ENCODE assay signal across 1 cellular context in the genomic region with DNA sequence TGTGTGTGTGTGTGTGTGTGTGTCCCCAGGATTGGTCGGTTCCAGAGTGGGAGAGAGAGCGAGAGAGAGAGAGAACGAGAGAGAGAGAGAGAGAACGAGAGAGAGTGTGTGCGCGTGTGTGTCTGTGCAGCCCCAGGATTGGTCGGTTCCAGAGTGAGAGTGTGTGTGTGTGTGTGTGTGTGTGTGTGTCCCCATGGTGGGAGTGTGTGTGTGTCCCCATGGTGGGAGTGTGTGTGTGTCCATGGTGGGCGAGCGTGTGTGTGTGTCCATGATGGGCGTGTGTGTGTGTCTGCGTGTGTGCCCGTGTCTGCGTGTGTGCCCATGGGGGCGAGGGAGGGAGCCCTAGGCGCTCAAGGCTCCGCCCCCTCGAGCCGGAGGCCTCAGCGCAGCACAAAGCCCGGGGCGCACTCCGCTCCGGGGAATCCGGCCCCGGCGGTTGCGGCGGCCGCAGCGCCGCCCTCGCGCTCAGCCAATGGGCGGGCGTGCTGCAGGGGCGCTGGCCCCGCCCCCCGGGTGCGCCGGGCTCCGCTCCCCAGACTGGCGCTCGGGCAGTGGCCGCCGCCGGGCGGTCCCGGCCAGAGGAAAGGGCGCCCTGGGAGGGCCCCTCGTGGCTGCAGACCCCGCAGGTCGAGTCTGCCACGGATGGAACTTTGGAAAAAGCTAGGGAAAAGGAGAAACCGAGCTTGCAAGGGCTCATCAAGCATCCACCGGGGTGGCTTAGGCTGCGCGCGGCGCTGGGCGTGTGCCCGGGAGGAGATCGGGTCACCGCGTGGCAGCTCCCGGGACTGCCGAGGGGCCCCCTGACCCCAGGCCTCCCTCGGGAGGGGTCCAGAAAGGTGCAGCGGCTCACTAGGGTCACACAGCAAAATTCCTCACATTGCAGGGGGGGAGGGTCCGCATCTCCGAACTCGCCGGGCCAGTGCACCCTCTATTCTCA.
TF ChIP-seq lines count a peak whose summit lies in the region.

No MANE protein-coding gene starts in this region.

TF ChIP-seq in HepG2, 621 proteins besides CTCF, POLR2A, EP300 and RAD21 (continued from another document and continues in another):
- TF ChIP-seq ZNF362 (CRISPR knock-in tag; IDR thresholded peaks at IDR 0.05; ENCODE audit: borderline replicate concordance) = no peak
- TF ChIP-seq MTERF4 (CRISPR knock-in tag; IDR thresholded peaks at IDR 0.05) = no peak
- 0 out of 2 replicates have a peak, but pooled peaks have one; percentile 18 for TF ChIP-seq NBN (conservative IDR thresholded peaks at IDR 0.05)
- TF ChIP-seq ZNF660 (CRISPR knock-in tag; IDR thresholded peaks at IDR 0.05; ENCODE audit: borderline replicate concordance, low read depth) = no peak
- TF ChIP-seq ZNF224 (CRISPR knock-in tag; IDR thresholded peaks at IDR 0.05) = no peak
- TF ChIP-seq ZUFSP (CRISPR knock-in tag; IDR thresholded peaks at IDR 0.05; ENCODE audit: borderline replicate concordance) = no peak
- TF ChIP-seq IRF2 (CRISPR knock-in tag; IDR thresholded peaks at IDR 0.05) = peak; percentile 47; the same call in 1 of the 2 replicates
- TF ChIP-seq, protein P1, sequence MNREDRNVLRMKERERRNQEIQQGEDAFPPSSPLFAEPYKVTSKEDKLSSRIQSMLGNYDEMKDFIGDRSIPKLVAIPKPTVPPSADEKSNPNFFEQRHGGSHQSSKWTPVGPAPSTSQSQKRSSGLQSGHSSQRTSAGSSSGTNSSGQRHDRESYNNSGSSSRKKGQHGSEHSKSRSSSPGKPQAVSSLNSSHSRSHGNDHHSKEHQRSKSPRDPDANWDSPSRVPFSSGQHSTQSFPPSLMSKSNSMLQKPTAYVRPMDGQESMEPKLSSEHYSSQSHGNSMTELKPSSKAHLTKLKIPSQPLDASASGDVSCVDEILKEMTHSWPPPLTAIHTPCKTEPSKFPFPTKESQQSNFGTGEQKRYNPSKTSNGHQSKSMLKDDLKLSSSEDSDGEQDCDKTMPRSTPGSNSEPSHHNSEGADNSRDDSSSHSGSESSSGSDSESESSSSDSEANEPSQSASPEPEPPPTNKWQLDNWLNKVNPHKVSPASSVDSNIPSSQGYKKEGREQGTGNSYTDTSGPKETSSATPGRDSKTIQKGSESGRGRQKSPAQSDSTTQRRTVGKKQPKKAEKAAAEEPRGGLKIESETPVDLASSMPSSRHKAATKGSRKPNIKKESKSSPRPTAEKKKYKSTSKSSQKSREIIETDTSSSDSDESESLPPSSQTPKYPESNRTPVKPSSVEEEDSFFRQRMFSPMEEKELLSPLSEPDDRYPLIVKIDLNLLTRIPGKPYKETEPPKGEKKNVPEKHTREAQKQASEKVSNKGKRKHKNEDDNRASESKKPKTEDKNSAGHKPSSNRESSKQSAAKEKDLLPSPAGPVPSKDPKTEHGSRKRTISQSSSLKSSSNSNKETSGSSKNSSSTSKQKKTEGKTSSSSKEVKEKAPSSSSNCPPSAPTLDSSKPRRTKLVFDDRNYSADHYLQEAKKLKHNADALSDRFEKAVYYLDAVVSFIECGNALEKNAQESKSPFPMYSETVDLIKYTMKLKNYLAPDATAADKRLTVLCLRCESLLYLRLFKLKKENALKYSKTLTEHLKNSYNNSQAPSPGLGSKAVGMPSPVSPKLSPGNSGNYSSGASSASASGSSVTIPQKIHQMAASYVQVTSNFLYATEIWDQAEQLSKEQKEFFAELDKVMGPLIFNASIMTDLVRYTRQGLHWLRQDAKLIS (CRISPR knock-in tag; IDR thresholded peaks at IDR 0.05) = no peak
- TF ChIP-seq DDIT3 (CRISPR knock-in tag; IDR thresholded peaks at IDR 0.05) = no peak
- no peak for TF ChIP-seq ZSCAN31 (CRISPR knock-in tag; IDR thresholded peaks at IDR 0.05; ENCODE audit: low read depth)
- no peak for TF ChIP-seq SP140L (CRISPR knock-in tag; IDR thresholded peaks at IDR 0.05; ENCODE audit: borderline replicate concordance)
- TF ChIP-seq, protein P2, sequence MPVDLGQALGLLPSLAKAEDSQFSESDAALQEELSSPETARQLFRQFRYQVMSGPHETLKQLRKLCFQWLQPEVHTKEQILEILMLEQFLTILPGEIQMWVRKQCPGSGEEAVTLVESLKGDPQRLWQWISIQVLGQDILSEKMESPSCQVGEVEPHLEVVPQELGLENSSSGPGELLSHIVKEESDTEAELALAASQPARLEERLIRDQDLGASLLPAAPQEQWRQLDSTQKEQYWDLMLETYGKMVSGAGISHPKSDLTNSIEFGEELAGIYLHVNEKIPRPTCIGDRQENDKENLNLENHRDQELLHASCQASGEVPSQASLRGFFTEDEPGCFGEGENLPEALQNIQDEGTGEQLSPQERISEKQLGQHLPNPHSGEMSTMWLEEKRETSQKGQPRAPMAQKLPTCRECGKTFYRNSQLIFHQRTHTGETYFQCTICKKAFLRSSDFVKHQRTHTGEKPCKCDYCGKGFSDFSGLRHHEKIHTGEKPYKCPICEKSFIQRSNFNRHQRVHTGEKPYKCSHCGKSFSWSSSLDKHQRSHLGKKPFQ (CRISPR knock-in tag; IDR thresholded peaks at IDR 0.05; ENCODE audit: insufficient replicate concordance) = peak; percentile 22
- TF ChIP-seq, protein P3, sequence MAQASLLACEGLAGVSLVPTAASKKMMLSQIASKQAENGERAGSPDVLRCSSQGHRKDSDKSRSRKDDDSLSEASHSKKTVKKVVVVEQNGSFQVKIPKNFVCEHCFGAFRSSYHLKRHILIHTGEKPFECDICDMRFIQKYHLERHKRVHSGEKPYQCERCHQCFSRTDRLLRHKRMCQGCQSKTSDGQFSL (CRISPR knock-in tag; IDR thresholded peaks at IDR 0.05) = 0 out of 2 replicates have a peak, but pooled peaks have one; percentile 45
- no peak for TF ChIP-seq CAMTA2 (CRISPR knock-in tag; IDR thresholded peaks at IDR 0.05; ENCODE audit: borderline replicate concordance)
- TF ChIP-seq ZNF792 (CRISPR knock-in tag; IDR thresholded peaks at IDR 0.05) = no peak
- TF ChIP-seq MNT (IDR thresholded peaks at IDR 0.05) = peak; percentile 64
- 0 out of 2 replicates have a peak, but pooled peaks have one; percentile 27 for TF ChIP-seq HIVEP1 (CRISPR knock-in tag; IDR thresholded peaks at IDR 0.05)
- TF ChIP-seq MIER2 (CRISPR knock-in tag; IDR thresholded peaks at IDR 0.05) = no peak
- peak; percentile 41; the same call in 1 of the 2 replicates for TF ChIP-seq CREB1 (IDR thresholded peaks at IDR 0.05)
- TF ChIP-seq CREB1 (CRISPR knock-in tag; IDR thresholded peaks at IDR 0.05) = no peak
- TF ChIP-seq GTF2F1 (IDR thresholded peaks at IDR 0.05; ENCODE audit: low read length) = no peak
- no peak for TF ChIP-seq ZNF230 (CRISPR knock-in tag; IDR thresholded peaks at IDR 0.05)
- no peak for TF ChIP-seq ZNF747 (CRISPR knock-in tag; IDR thresholded peaks at IDR 0.05; ENCODE audit: borderline replicate concordance)
- no peak for TF ChIP-seq RARG (CRISPR knock-in tag; IDR thresholded peaks at IDR 0.05; ENCODE audit: low read depth)
- peak; percentile 29; the same call in 1 of the 2 replicates for TF ChIP-seq ZNF263 (CRISPR knock-in tag; IDR thresholded peaks at IDR 0.05)
- TF ChIP-seq MAFK (conservative IDR thresholded peaks at IDR 0.05 in 1 of 2, IDR thresholded peaks at IDR 0.05 in 1 of 2; ENCODE audit: low read length in 2 of 2) = no peak
- TF ChIP-seq, protein P4, sequence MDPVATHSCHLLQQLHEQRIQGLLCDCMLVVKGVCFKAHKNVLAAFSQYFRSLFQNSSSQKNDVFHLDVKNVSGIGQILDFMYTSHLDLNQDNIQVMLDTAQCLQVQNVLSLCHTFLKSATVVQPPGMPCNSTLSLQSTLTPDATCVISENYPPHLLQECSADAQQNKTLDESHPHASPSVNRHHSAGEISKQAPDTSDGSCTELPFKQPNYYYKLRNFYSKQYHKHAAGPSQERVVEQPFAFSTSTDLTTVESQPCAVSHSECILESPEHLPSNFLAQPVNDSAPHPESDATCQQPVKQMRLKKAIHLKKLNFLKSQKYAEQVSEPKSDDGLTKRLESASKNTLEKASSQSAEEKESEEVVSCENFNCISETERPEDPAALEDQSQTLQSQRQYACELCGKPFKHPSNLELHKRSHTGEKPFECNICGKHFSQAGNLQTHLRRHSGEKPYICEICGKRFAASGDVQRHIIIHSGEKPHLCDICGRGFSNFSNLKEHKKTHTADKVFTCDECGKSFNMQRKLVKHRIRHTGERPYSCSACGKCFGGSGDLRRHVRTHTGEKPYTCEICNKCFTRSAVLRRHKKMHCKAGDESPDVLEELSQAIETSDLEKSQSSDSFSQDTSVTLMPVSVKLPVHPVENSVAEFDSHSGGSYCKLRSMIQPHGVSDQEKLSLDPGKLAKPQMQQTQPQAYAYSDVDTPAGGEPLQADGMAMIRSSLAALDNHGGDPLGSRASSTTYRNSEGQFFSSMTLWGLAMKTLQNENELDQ (CRISPR knock-in tag; IDR thresholded peaks at IDR 0.05; ENCODE audit: borderline replicate concordance) = no peak
- no peak for TF ChIP-seq ZNF839 (CRISPR knock-in tag; IDR thresholded peaks at IDR 0.05; ENCODE audit: borderline replicate concordance)
- TF ChIP-seq ARID3A (IDR thresholded peaks at IDR 0.05; ENCODE audit: low read depth, low read length) = no peak
- TF ChIP-seq AHR (CRISPR knock-in tag; IDR thresholded peaks at IDR 0.05) = no peak
- TF ChIP-seq ZNF446 (CRISPR knock-in tag; IDR thresholded peaks at IDR 0.05) = no peak
- no peak for TF ChIP-seq ZNF530 (CRISPR knock-in tag; IDR thresholded peaks at IDR 0.05; ENCODE audit: low read depth)
- no peak for TF ChIP-seq SMARCC2 (IDR thresholded peaks at IDR 0.05)
- peak; percentile 28; the same call in 1 of the 2 replicates for TF ChIP-seq NFYB (CRISPR knock-in tag; IDR thresholded peaks at IDR 0.05)
- TF ChIP-seq IKZF4 (CRISPR knock-in tag; IDR thresholded peaks at IDR 0.05; ENCODE audit: borderline replicate concordance, low read depth, not compliant biosample characterization) = no peak
- TF ChIP-seq TIGD3 (CRISPR knock-in tag; IDR thresholded peaks at IDR 0.05; ENCODE audit: borderline replicate concordance) = no peak
- no peak for TF ChIP-seq CBX5 (CRISPR knock-in tag; IDR thresholded peaks at IDR 0.05; ENCODE audit: borderline replicate concordance)
- no peak for TF ChIP-seq ZFP62 (CRISPR knock-in tag; IDR thresholded peaks at IDR 0.05)
- TF ChIP-seq ZNF780A (CRISPR knock-in tag; IDR thresholded peaks at IDR 0.05) = no peak
- 0 out of 2 replicates have a peak, but pooled peaks have one; percentile 40 for TF ChIP-seq ZNF605 (CRISPR knock-in tag; IDR thresholded peaks at IDR 0.05)
